Comparison of ENCODE assay signal across 28 cellular contexts in the genomic region with DNA sequence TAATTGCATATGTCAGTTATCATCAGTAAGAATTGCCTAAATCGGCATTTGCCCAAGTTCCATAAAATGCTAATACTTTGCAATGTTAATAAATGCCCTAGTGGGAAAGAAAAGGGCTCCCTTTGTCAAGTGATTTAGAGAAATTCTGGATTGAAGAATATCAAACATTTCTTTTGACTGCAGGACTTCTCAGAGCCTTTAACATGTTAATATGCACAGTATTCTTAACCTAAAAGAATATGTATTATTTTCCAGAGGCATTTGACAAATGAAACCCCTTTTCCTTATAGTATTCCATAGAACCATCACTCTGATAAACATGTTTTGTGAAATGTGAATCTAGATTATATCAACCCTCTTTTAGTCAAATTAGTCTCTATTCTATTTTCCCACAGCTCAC.
"Had no signal": no experiment of that assay in that cellular context is flagged by ENCODE, and none has a peak within 500 bp of the region (broad histone marks: within the 10 kb centered on the region; RNA-seq: fewer than 3 reads in every experiment).

No MANE protein-coding gene starts in this region.

- H3K27ac ChIP-seq: colonic mucosa, coronary artery, dorsolateral prefrontal cortex, epithelial cell of prostate, esophagus muscularis mucosa, esophagus squamous epithelium, foreskin keratinocyte, gastrocnemius medialis, gastroesophageal sphincter, heart left ventricle, heart right ventricle, hepatocyte had no signal

- H3K9me3 ChIP-seq: colonic mucosa, esophagus muscularis mucosa, esophagus squamous epithelium, gastrocnemius medialis, gastroesophageal sphincter, heart left ventricle, heart right ventricle had no signal

- H3K4me2 ChIP-seq: hepatocyte had no signal

- DNase-seq: colonic mucosa; cortex of kidney; dermis blood vessel endothelial cell; dorsolateral prefrontal cortex; effector CD4-positive, alpha-beta T cell; effector CD8-positive, alpha-beta T cell; effector memory CD4-positive, alpha-beta T cell; effector memory CD8-positive, alpha-beta T cell; endodermal cell; erythroblast; esophagus squamous epithelium; foreskin fibroblast; foreskin keratinocyte; foreskin melanocyte; gastrocnemius medialis; glutamatergic neuron; head of caudate nucleus; heart left ventricle; heart right ventricle had no signal

- H3K36me3 ChIP-seq: colonic mucosa, esophagus muscularis mucosa, esophagus squamous epithelium, gastrocnemius medialis, gastroesophageal sphincter, heart left ventricle, heart right ventricle had no signal

- H3K79me2 ChIP-seq: hepatocyte had no signal

- H3K27me3 ChIP-seq: colonic mucosa, dorsolateral prefrontal cortex, esophagus muscularis mucosa, esophagus squamous epithelium, gastrocnemius medialis, gastroesophageal sphincter, hepatocyte had no signal

- H3K4me1 ChIP-seq: colonic mucosa, esophagus muscularis mucosa, esophagus squamous epithelium, foreskin keratinocyte, gastrocnemius medialis, gastroesophageal sphincter, heart left ventricle, heart right ventricle had no signal

- FAIRE-seq: colon, endothelial cell of umbilical vein, frontal cortex had no signal

- H3K4me3 ChIP-seq: colonic mucosa, coronary artery, dorsolateral prefrontal cortex, esophagus muscularis mucosa, esophagus squamous epithelium, gastrocnemius medialis, gastroesophageal sphincter, heart left ventricle, heart right ventricle, hepatocyte had no signal

- ATAC-seq: effector memory CD8-positive, alpha-beta T cell; esophagus mucosa; foreskin keratinocyte; gastrocnemius medialis; gastroesophageal sphincter; heart left ventricle; heart right ventricle had no signal

- H2AFZ ChIP-seq: hepatocyte had no signal
